Comparison of ENCODE assay signal across 23 cellular contexts in genomic region chrY:7796164-7796563, GRCh38.
DNase-seq lines count a peak whose midpoint lies in the region; ATAC-seq, FAIRE-seq and TF ChIP-seq lines count a peak whose summit lies in the region.
"Had no signal": no experiment of that assay in that cellular context is flagged by ENCODE, and none has a peak within 500 bp of the region (broad histone marks: within the 10 kb centered on the region; RNA-seq: fewer than 3 reads in every experiment).

No MANE protein-coding gene starts in this region.

- H3K27me3 ChIP-seq in HepG2 (ENCODE audit: control insufficient read depth in 1 of 2, insufficient read depth in 2 of 2, low read length in 2 of 2) = no peaks in the 10 kb centered on the region
- H3K27me3 ChIP-seq in right lobe of liver = no peaks in the 10 kb centered on the region
- no peaks in the 10 kb centered on the region for H3K27me3 ChIP-seq in astrocyte (ENCODE audit: insufficient read depth, low read length)
- H3K27me3 ChIP-seq: BLaER1 treated with 17β-estradiol and CSF1 and Interleukin-3, amounts not matched to agents 10 nM and 100 nM had no signal

- no peak for ATAC-seq in HepG2
- ATAC-seq in right lobe of liver = no peak
- no peak for ATAC-seq in activated CD8-positive, alpha-beta T cell treated with anti-CD3 and anti-CD28 coated beads, Interleukin-2, amount 10 ng/mL, durations not matched to agents 7 days and 5 days
- ATAC-seq in GM21360 (IDR thresholded peaks at IDR 0.05; ENCODE audit: unreplicated experiment) = no peak
- ATAC-seq: CD8-positive, alpha-beta T cell; GM12878 had no signal

- H3K36me3 ChIP-seq in HepG2 (replicated peaks in 1 of 2; ENCODE audit: control insufficient read depth in 1 of 2, insufficient read depth in 2 of 2, low read length in 2 of 2) = no peaks in the 10 kb centered on the region
- H3K36me3 ChIP-seq in right lobe of liver = no peaks in the 10 kb centered on the region
- H3K36me3 ChIP-seq in astrocyte (ENCODE audit: insufficient read depth, low read length) = no peaks in the 10 kb centered on the region
- H3K36me3 ChIP-seq: BLaER1 treated with 17β-estradiol and CSF1 and Interleukin-3, amounts not matched to agents 10 nM and 100 nM had no signal

- intact Hi-C loops in HepG2 (cut with micrococcal nuclease; ENCODE audit: unreplicated experiment) = no loop called here
- intact Hi-C loops in right lobe of liver (cut with DNase I) = no loop called here

- H2AFZ ChIP-seq in HepG2 (ENCODE audit: low read length) (no peak overlapping the region), astrocyte (ENCODE audit: low read depth, low read length) (no peak overlapping the region)

- POLR2A ChIA-PET in HepG2 (lab: Yijun Ruan, JAX) = no interaction called here
- POLR2A ChIA-PET in activated CD8-positive, alpha-beta T cell treated with anti-CD3 and anti-CD28 coated beads, Interleukin-2, amount 10 ng/mL, durations not matched to agents 7 days and 5 days (lab: Charles Lee) = no interaction called here

- FAIRE-seq in HepG2 (lab: Jason Lieb, UNC) (no peak), astrocyte (lab: Jason Lieb, UNC) (no peak)
- FAIRE-seq: A204.1, D721Med, GM12878, GM12892, GM18507 had no signal

- TF ChIP-seq CTCF in HepG2 (CRISPR knock-in tag; IDR thresholded peaks at IDR 0.05) (no peak), right lobe of liver (IDR thresholded peaks at IDR 0.05) (no peak), astrocyte (IDR thresholded peaks at IDR 0.05; ENCODE audit: insufficient read depth, low read depth, low read length) (no peak), nephron progenitor cell (IDR thresholded peaks at IDR 0.05) (no peak)

- WGBS in HepG2 (ENCODE audit: low lambda C conversion rate) = 76% methylated on average over 1 of the region's 1 CpG
- WGBS in right lobe of liver (ENCODE audit: insufficient coverage, low coverage, low lambda C conversion rate, missing lambda C conversion rate) = no CpG with 5 or more reads among the region's 1 CpG

- H3K36me3 Mint-ChIP-seq in astrocyte (ENCODE audit: low read depth, unreplicated experiment) (no peaks in the 10 kb centered on the region), nephron progenitor cell (ENCODE audit: low read depth) (no peaks in the 10 kb centered on the region)
- no peaks in the 10 kb centered on the region for H3K36me3 Mint-ChIP-seq in activated CD8-positive, alpha-beta T cell treated with anti-CD3 and anti-CD28 coated beads, Interleukin-2, amount 10 ng/mL, durations not matched to agents 7 days and 5 days (ENCODE audit: low read depth)
- H3K36me3 Mint-ChIP-seq: CD8-positive, alpha-beta T cell had no signal

- H3K27me3 Mint-ChIP-seq in astrocyte (ENCODE audit: low read depth, unreplicated experiment) (no peaks in the 10 kb centered on the region), nephron progenitor cell (ENCODE audit: low read depth, poor library complexity) (no peaks in the 10 kb centered on the region)
- no peaks in the 10 kb centered on the region for H3K27me3 Mint-ChIP-seq in activated CD8-positive, alpha-beta T cell treated with anti-CD3 and anti-CD28 coated beads, Interleukin-2, amount 10 ng/mL, durations not matched to agents 7 days and 5 days (ENCODE audit: low read depth)
- H3K27me3 Mint-ChIP-seq: B cell had no signal

- no peaks in the 10 kb centered on the region for H3K79me2 ChIP-seq in HepG2 (ENCODE audit: insufficient read depth, low read length)
- H3K79me2 ChIP-seq in astrocyte (ENCODE audit: insufficient read depth, low read length) = no peaks in the 10 kb centered on the region

- H3K4me3 ChIP-seq in HepG2 (replicated peaks in 1 of 3; ENCODE audit: insufficient read depth in 1 of 3, low read depth in 2 of 3, low read length in 3 of 3) (no peak overlapping the region), right lobe of liver (no peak overlapping the region), astrocyte (ENCODE audit: insufficient read depth, low read depth, low read length) (no peak overlapping the region)
- H3K4me3 ChIP-seq: BLaER1 treated with 17β-estradiol and CSF1 and Interleukin-3, amounts not matched to agents 10 nM and 100 nM; GM12878 had no signal

- H3K9me3 Mint-ChIP-seq in astrocyte (ENCODE audit: unreplicated experiment) = peaks cover 3% of the 10 kb centered on the region
- no peaks in the 10 kb centered on the region for H3K9me3 Mint-ChIP-seq in activated CD8-positive, alpha-beta T cell treated with anti-CD3 and anti-CD28 coated beads, Interleukin-2, amount 10 ng/mL, durations not matched to agents 7 days and 5 days (ENCODE audit: insufficient read depth)
- H3K9me3 Mint-ChIP-seq in nephron progenitor cell = no peaks in the 10 kb centered on the region
- H3K9me3 Mint-ChIP-seq: CD4-positive, alpha-beta T cell; CD8-positive, alpha-beta T cell had no signal

- no peak for TF ChIP-seq RAD21 in HepG2 (CRISPR knock-in tag; IDR thresholded peaks at IDR 0.05)

- TF ChIP-seq POLR2A in HepG2 (IDR thresholded peaks at IDR 0.05; ENCODE audit: insufficient read depth in 1 of 2, low read depth in 2 of 2, low read length in 2 of 2) (no peak), right lobe of liver (IDR thresholded peaks at IDR 0.05) (no peak)

- CTCF ChIA-PET in HepG2 (lab: Yijun Ruan, JAX; ENCODE audit: low intra/inter-chr PET ratio, low total read pairs) = no interaction called here
- CTCF ChIA-PET in activated CD8-positive, alpha-beta T cell treated with anti-CD3 and anti-CD28 coated beads, Interleukin-2, amount 10 ng/mL, durations not matched to agents 7 days and 5 days (lab: Charles Lee) = no interaction called here

- H3K4me1 ChIP-seq in HepG2 (ENCODE audit: insufficient read depth, low read length) (no peaks in the 10 kb centered on the region), right lobe of liver (no peaks in the 10 kb centered on the region), astrocyte (ENCODE audit: insufficient read depth, low read length) (no peaks in the 10 kb centered on the region)
- H3K4me1 ChIP-seq: BLaER1 treated with 17β-estradiol and CSF1 and Interleukin-3, amounts not matched to agents 10 nM and 100 nM; Caco-2 had no signal

- in situ Hi-C loops in HepG2 (cut with HindIII; ENCODE audit: extremely low pct_ligation_motif_present, low pct_unique_long_range_greater_than_20kb) = no loop called here

- H3K4me3 Mint-ChIP-seq in astrocyte (ENCODE audit: unreplicated experiment) (no peak overlapping the region), nephron progenitor cell (no peak overlapping the region)
- no peak overlapping the region for H3K4me3 Mint-ChIP-seq in activated CD8-positive, alpha-beta T cell treated with anti-CD3 and anti-CD28 coated beads, Interleukin-2, amount 10 ng/mL, durations not matched to agents 7 days and 5 days
- H3K4me3 Mint-ChIP-seq: B cell; CD4-positive, alpha-beta T cell; CD8-positive, alpha-beta T cell had no signal

- H3K4me1 Mint-ChIP-seq in astrocyte (ENCODE audit: low read depth, unreplicated experiment) (peaks cover 7% of the 10 kb centered on the region), nephron progenitor cell (no peaks in the 10 kb centered on the region)
- no peaks in the 10 kb centered on the region for H3K4me1 Mint-ChIP-seq in activated CD8-positive, alpha-beta T cell treated with anti-CD3 and anti-CD28 coated beads, Interleukin-2, amount 10 ng/mL, durations not matched to agents 7 days and 5 days (ENCODE audit: low read depth)
- H3K4me1 Mint-ChIP-seq: B cell had no signal

- H3K4me2 ChIP-seq in HepG2 (ENCODE audit: low read depth, low read length) = no peak overlapping the region
- H3K4me2 ChIP-seq in astrocyte (ENCODE audit: low read length) = no peak overlapping the region
- H3K4me2 ChIP-seq: BLaER1 treated with 17β-estradiol and CSF1 and Interleukin-3, amounts not matched to agents 10 nM and 100 nM had no signal

- H3K27ac ChIP-seq in HepG2 (ENCODE audit: extremely low read length, insufficient read depth, low read length) (no peak overlapping the region), right lobe of liver (no peak overlapping the region), astrocyte (ENCODE audit: low read depth, low read length) (no peak overlapping the region)
- H3K27ac ChIP-seq: BLaER1 treated with 17β-estradiol and CSF1 and Interleukin-3, amounts not matched to agents 10 nM and 100 nM; C4-2B had no signal

- BruUV-seq in HepG2 (replicated peaks; lab: Mats Ljungman, UMichigan) = no TSS peak

- no peaks in the 10 kb centered on the region for H3K9me3 ChIP-seq in HepG2 (ENCODE audit: low read length)
- no peaks in the 10 kb centered on the region for H3K9me3 ChIP-seq in right lobe of liver
- no peaks in the 10 kb centered on the region for H3K9me3 ChIP-seq in astrocyte (ENCODE audit: insufficient read depth, low read depth, low read length)
- H3K9me3 ChIP-seq: BLaER1 treated with 17β-estradiol and CSF1 and Interleukin-3, amounts not matched to agents 10 nM and 100 nM; Caco-2 had no signal

- H3K27ac Mint-ChIP-seq in astrocyte (ENCODE audit: unreplicated experiment) (peak overlapping the region; percentile 18), nephron progenitor cell (no peak overlapping the region)
- H3K27ac Mint-ChIP-seq in activated CD8-positive, alpha-beta T cell treated with anti-CD3 and anti-CD28 coated beads, Interleukin-2, amount 10 ng/mL, durations not matched to agents 7 days and 5 days = no peak overlapping the region
- H3K27ac Mint-ChIP-seq: B cell; CD4-positive, alpha-beta T cell; CD8-positive, alpha-beta T cell had no signal

- DNase-seq in HepG2 (ENCODE audit: low spot score) = no peak
- DNase-seq in right lobe of liver = no peak
- peak; percentile 10 for DNase-seq in ELR (ENCODE audit: low read depth)
- DNase-seq in astrocyte (ENCODE audit: low read depth) = no peak
- DNase-seq in activated CD8-positive, alpha-beta T cell treated with anti-CD3 and anti-CD28 coated beads, Interleukin-2, amount 10 ng/mL, durations not matched to agents 7 days and 5 days = no peak
- DNase-seq in nephron progenitor cell = no peak
- DNase-seq: 8988T; AML-193; Caco-2; Calu3; CD4-positive, alpha-beta T cell; CD8-positive, alpha-beta T cell; DMS79 treated with DMSO at 0.1 percent for 48 hours; GDM1 had no signal

- no peak for TF ChIP-seq EP300 in HepG2 (IDR thresholded peaks at IDR 0.05; ENCODE audit: low read depth in 2 of 2, low read length in 2 of 2)
- no peak for TF ChIP-seq EP300 in HepG2 (CRISPR knock-in tag; IDR thresholded peaks at IDR 0.05; ENCODE audit: borderline replicate concordance)

- H3K9ac ChIP-seq in HepG2 (ENCODE audit: insufficient read depth, low read depth, low read length) = no peak overlapping the region
- no peak overlapping the region for H3K9ac ChIP-seq in astrocyte (ENCODE audit: low read length)
- H3K9ac ChIP-seq: BLaER1 treated with 17β-estradiol and CSF1 and Interleukin-3, amounts not matched to agents 10 nM and 100 nM had no signal

- H4K20me1 ChIP-seq in HepG2 (ENCODE audit: insufficient read depth, low read length) (no peaks in the 10 kb centered on the region), astrocyte (ENCODE audit: insufficient read depth, low read length) (no peaks in the 10 kb centered on the region)
- H4K20me1 ChIP-seq: BLaER1 treated with 17β-estradiol and CSF1 and Interleukin-3, amounts not matched to agents 10 nM and 100 nM had no signal

TF ChIP-seq in HepG2, 621 proteins besides CTCF, POLR2A, EP300 and RAD21 (continues in another document):
- TF ChIP-seq HNRNPK (IDR thresholded peaks at IDR 0.05; ENCODE audit: low read depth, low read length, poor library complexity, severe bottlenecking) = peak; percentile 91
